8 cellular contexts compared by ENCODE assay signal in the genomic region with DNA sequence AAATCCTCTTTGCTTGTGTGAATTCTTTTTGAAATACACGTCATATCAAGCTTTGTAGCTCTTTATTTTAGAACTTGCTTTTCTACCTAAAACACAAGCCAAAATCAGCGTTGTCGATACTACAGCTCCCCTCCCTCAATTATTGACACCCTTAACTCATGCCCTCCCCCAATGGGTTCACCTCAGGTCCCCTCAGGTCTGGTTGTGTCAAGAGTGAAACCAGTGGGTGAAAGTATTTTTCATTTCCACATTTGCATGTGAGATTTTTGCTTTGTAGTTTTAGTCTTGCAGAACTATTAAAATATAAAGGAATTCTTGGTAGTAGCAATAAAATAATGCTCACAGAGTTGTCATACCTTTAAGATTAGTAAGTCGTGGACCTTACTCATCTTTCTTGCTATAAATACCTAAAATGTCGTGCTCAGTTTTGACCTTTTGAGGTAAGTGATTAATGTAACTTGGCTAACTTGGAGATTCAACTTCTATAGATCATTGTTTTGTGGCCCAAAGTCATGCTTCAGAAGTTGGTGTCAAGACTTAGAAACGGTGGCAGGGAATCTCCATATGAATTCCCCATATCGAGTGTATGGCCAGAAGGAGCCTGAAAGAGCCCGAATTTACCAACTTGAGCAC. TPM values are rescaled to one million over a fixed set of nuclear protein-coding genes. Genes with fewer than 3 reads are reported as not detected.
DNase-seq lines count a peak whose midpoint lies in the region; ATAC-seq and TF ChIP-seq lines count a peak whose summit lies in the region.

No MANE protein-coding gene starts in this region.

- H3K4me3 ChIP-seq in HUES64 (ENCODE audit: low read length) (peak overlapping the region; percentile 87), dorsolateral prefrontal cortex (peak overlapping the region in 57 of 59 donors; percentile 10 to 100 (median 95)), stomach (no peak overlapping the region), heart right ventricle (peak overlapping the region in 3 of 10 donors; percentile 97 to 100 (median 99))

- no peak for TF ChIP-seq POLR2A in stomach (IDR thresholded peaks at IDR 0.05)

- H3K36me3 ChIP-seq in HUES64 (ENCODE audit: insufficient read depth, low read length) (no peaks in the 10 kb centered on the region), stomach (no peaks in the 10 kb centered on the region), heart right ventricle (no peaks in the 10 kb centered on the region)

- H3K9ac ChIP-seq in HUES64 (ENCODE audit: low read depth, low read length): peak overlapping the region; percentile 97; the same call in 1 of the 2 replicates

- no peak for ATAC-seq in GM19023 (IDR thresholded peaks at IDR 0.05; ENCODE audit: unreplicated experiment)
- no peak for ATAC-seq in heart right ventricle

- H3K27me3 ChIP-seq in HUES64 (ENCODE audit: insufficient read depth, low read length) (no peaks in the 10 kb centered on the region), dorsolateral prefrontal cortex (no peaks in the 10 kb centered on the region), stomach (no peaks in the 10 kb centered on the region), heart right ventricle (no peaks in the 10 kb centered on the region)

- H3K9me3 ChIP-seq in HUES64 (ENCODE audit: insufficient read depth, low read depth, low read length) (no peaks in the 10 kb centered on the region), stomach (no peaks in the 10 kb centered on the region), heart right ventricle (peaks cover 0 to 7% (median 0%) of the 10 kb centered on the region in 11 donors)

- intact Hi-C loops in dorsolateral prefrontal cortex (cut with DNase I): loop anchor here in 1 of 2 donors (10.0 kb wide), 1 partner anchor 736 kb away; a partner anchor contains a TSS
- intact Hi-C loops in stomach (cut with DNase I; ENCODE audit: low total_unique reads): no loop called here
- intact Hi-C loops in heart right ventricle (cut with DNase I): no loop called here

- H3K27ac ChIP-seq in HUES64 (ENCODE audit: low read depth, low read length) (no peak overlapping the region), dorsolateral prefrontal cortex (peak overlapping the region in 13 of 59 donors; percentile 7 to 96 (median 86)), stomach (no peak overlapping the region), heart right ventricle (peak overlapping the region in 3 of 10 donors; percentile 2 to 14 (median 8))

- TF ChIP-seq EP300 in stomach (IDR thresholded peaks at IDR 0.05): no peak

- H3K4me1 ChIP-seq in HUES64 (ENCODE audit: insufficient read depth, low read length): peaks cover 15% of the 10 kb centered on the region
- H3K4me1 ChIP-seq in stomach: peaks cover 0 to 19% (median 8%) of the 10 kb centered on the region in 4 donors
- peaks cover 3 to 28% (median 18%) of the 10 kb centered on the region in 9 donors for H3K4me1 ChIP-seq in heart right ventricle

- WGBS in HUES64: 63% methylated on average over 8 of the region's 8 CpGs
- 71 to 85% (median 79%) methylated on average over 8 of the region's 8 CpGs for WGBS in stomach, 5 donors
- 81 to 82% methylated on average over 8 of the region's 8 CpGs for WGBS in heart right ventricle, 2 donors

- DNase-seq in stimulated activated CD4-positive, alpha-beta T cell treated with anti-CD3 and anti-CD28 coated beads, Interleukin-15, amount 100 ng/mL, for 24 hours: peak; percentile 18
- no peak for DNase-seq in stimulated activated CD4-positive, alpha-beta T cell treated with anti-CD3 and anti-CD28 coated beads, Interleukin-4, amount 100 ng/mL, for 1 hour
- no peak for DNase-seq in dorsolateral prefrontal cortex
- peak; percentile 34 for DNase-seq in stimulated activated CD8-positive, alpha-beta memory T cell treated with anti-CD3 and anti-CD28 coated beads, Interleukin-4, amount 100 ng/mL, for 48 hours
- DNase-seq in stomach: no peak
- DNase-seq in heart right ventricle: no peak

- TF ChIP-seq CTCF in dorsolateral prefrontal cortex (IDR thresholded peaks at IDR 0.05 in 54 of 56, conservative IDR thresholded peaks at IDR 0.05 in 2 of 56; ENCODE audit: low read depth in 1 of 56, partially characterized antibody in 56 of 56) (no peak), stomach (IDR thresholded peaks at IDR 0.05) (no peak), heart right ventricle (IDR thresholded peaks at IDR 0.05) (no peak)

RNA-seq across cellular contexts. Expression of a gene that starts 1.7 kb away (rescaled TPM):
- polyA plus RNA-seq in HUES64 (2013, experiment 1 of 2): 15.1 TPM
- polyA plus RNA-seq in HUES64 (2013, experiment 2 of 2): 18.3 TPM
- 10 to 100 TPM; 28.6 to 82.5 (median 51.4) TPM for total RNA-seq in dorsolateral prefrontal cortex
- total RNA-seq in stomach: 10 to 100 TPM in 2 of 5 donors, 1 to 10 TPM in 2, not detected in 1; 1.2 to 17.4 (median 6.7) TPM
- polyA plus RNA-seq in stomach: 1 to 10 TPM; 2.9 to 4.4 (median 3.4) TPM
- total RNA-seq in heart right ventricle: 10 to 100 TPM in 4 of 10 donors, 1 to 10 TPM in 6; 5.1 to 16.5 (median 8.7) TPM
- 1 to 10 TPM; 5.5 to 6.0 TPM for polyA plus RNA-seq in heart right ventricle

Comparison
In these comparisons a context has a peak if more than half of its experiments do, and no peak if none do; other contexts are left out.
1. DNase-seq: peak in stimulated activated CD4-positive, alpha-beta T cell treated with anti-CD3 and anti-CD28 coated beads, Interleukin-15, amount 100 ng/mL, for 24 hours (single experiment) and stimulated activated CD8-positive, alpha-beta memory T cell treated with anti-CD3 and anti-CD28 coated beads, Interleukin-4, amount 100 ng/mL, for 48 hours (single experiment); none in stimulated activated CD4-positive, alpha-beta T cell treated with anti-CD3 and anti-CD28 coated beads, Interleukin-4, amount 100 ng/mL, for 1 hour (single experiment), dorsolateral prefrontal cortex (0 of 10), stomach (single experiment) and heart right ventricle (0 of 2).
2. H3K4me3 ChIP-seq: peak in HUES64 (single experiment) and dorsolateral prefrontal cortex (57 of 59); none in stomach (0 of 4).